ENCODE assay signal across 1 cellular context in genomic region chr1:168178638-168179410, GRCh38.
TF ChIP-seq lines count a peak whose summit lies in the region.

TSS of gene TIPRL (plus strand) at chr1:168178962. CDS start at chr1:168179078, 116 bp downstream.

TF ChIP-seq in HEK293, 187 proteins besides CTCF, POLR2A, EP300 and RAD21 (continued from another document and continues in another):
- peak; percentile 37; the same call in 1 of the 2 replicates for TF ChIP-seq PBX3 (CRISPR knock-in tag; IDR thresholded peaks at IDR 0.05)
- no peak for TF ChIP-seq ZNF23 (tag by site-specific recombination; IDR thresholded peaks at IDR 0.05; ENCODE audit: borderline replicate concordance)
- no peak for TF ChIP-seq ZNF121 (tag by site-specific recombination; IDR thresholded peaks at IDR 0.05)
- no peak for TF ChIP-seq ZNF830 (tag by site-specific recombination; IDR thresholded peaks at IDR 0.05; ENCODE audit: low read depth)
- no peak for TF ChIP-seq YY2 (tag by site-specific recombination; IDR thresholded peaks at IDR 0.05)
- TF ChIP-seq ZSCAN16 (tag by site-specific recombination; IDR thresholded peaks at IDR 0.05), result no peak
- TF ChIP-seq ZNF274 (IDR thresholded peaks at IDR 0.05; ENCODE audit: low read length), result no peak
- TF ChIP-seq ZNF274 (tag by site-specific recombination; IDR thresholded peaks at IDR 0.05; ENCODE audit: borderline replicate concordance), result no peak
- TF ChIP-seq ZNF239 (tag by site-specific recombination; IDR thresholded peaks at IDR 0.05), result no peak
- TF ChIP-seq ZNF518A (tag by site-specific recombination; conservative IDR thresholded peaks at IDR 0.05; ENCODE audit: low read depth), result peak; percentile 99
- no peak for TF ChIP-seq PRDM2 (tag by site-specific recombination; IDR thresholded peaks at IDR 0.05; ENCODE audit: borderline replicate concordance)
- peak; percentile 87 for TF ChIP-seq ZNF335 (tag by site-specific recombination; conservative IDR thresholded peaks at IDR 0.05)
- peak; percentile 89 for TF ChIP-seq ZBTB17 (tag by site-specific recombination; IDR thresholded peaks at IDR 0.05)
- TF ChIP-seq ZNF394 (tag by site-specific recombination; IDR thresholded peaks at IDR 0.05; ENCODE audit: borderline replicate concordance), result peak; percentile 50; the same call in 1 of the 2 replicates
- 0 out of 2 replicates have a peak, but pooled peaks have one; percentile 51 for TF ChIP-seq ZNF280D (tag by site-specific recombination; IDR thresholded peaks at IDR 0.05)
- peak; percentile 35; the same call in 1 of the 2 replicates for TF ChIP-seq ZNF18 (tag by site-specific recombination; IDR thresholded peaks at IDR 0.05)
- TF ChIP-seq ZNF558 (tag by site-specific recombination; IDR thresholded peaks at IDR 0.05), result peak; percentile 88; the same call in 1 of the 2 replicates
- no peak for TF ChIP-seq OSR2 (tag by site-specific recombination; IDR thresholded peaks at IDR 0.05)
- peak; percentile 65 for TF ChIP-seq ZBTB8A (tag by site-specific recombination; IDR thresholded peaks at IDR 0.05)
- peak; percentile 98 for TF ChIP-seq SCRT2 (tag by site-specific recombination; IDR thresholded peaks at IDR 0.05)
- TF ChIP-seq ZBTB6 (tag by site-specific recombination; IDR thresholded peaks at IDR 0.05), result no peak
- TF ChIP-seq ZNF266 (tag by site-specific recombination; IDR thresholded peaks at IDR 0.05; ENCODE audit: low read depth), result no peak
- TF ChIP-seq ZNF549 (tag by site-specific recombination; IDR thresholded peaks at IDR 0.05), result no peak
- no peak for TF ChIP-seq AEBP2 (tag by site-specific recombination; IDR thresholded peaks at IDR 0.05; ENCODE audit: borderline replicate concordance)
- TF ChIP-seq ZNF148 (tag by site-specific recombination; IDR thresholded peaks at IDR 0.05; ENCODE audit: borderline replicate concordance), result no peak; the same call in 1 of the 2 replicates
- TF ChIP-seq ZNF555 (tag by site-specific recombination; conservative IDR thresholded peaks at IDR 0.05), result no peak
- no peak for TF ChIP-seq ZFP3 (tag by site-specific recombination; IDR thresholded peaks at IDR 0.05; ENCODE audit: low read depth)
- no peak; the same call in 1 of the 2 replicates for TF ChIP-seq RBAK (tag by site-specific recombination; IDR thresholded peaks at IDR 0.05)
- TF ChIP-seq PRDM1 (tag by site-specific recombination; IDR thresholded peaks at IDR 0.05), result peak; percentile 87
